ENCODE assay signal across 21 cellular contexts in genomic region chr16:67378642-67379041, GRCh38. TPM values are rescaled to one million over a fixed set of nuclear protein-coding genes. Genes with fewer than 3 reads are reported as not detected.
DNase-seq lines count a peak whose midpoint lies in the region; ATAC-seq and TF ChIP-seq lines count a peak whose summit lies in the region.
"Had no signal": no experiment of that assay in that cellular context is flagged by ENCODE, and none has a peak within 500 bp of the region (broad histone marks: within the 10 kb centered on the region; RNA-seq: fewer than 3 reads in every experiment).

No MANE protein-coding gene starts in this region.

- H3K4me2 ChIP-seq in fibroblast of lung (ENCODE audit: extremely low read depth, insufficient read depth, low read length) = no peak overlapping the region
- H3K4me2 ChIP-seq in osteoblast (ENCODE audit: insufficient read depth, low read length) = no peak overlapping the region
- H3K4me2 ChIP-seq: KMS-11 had no signal

- POLR2A ChIA-PET in activated CD4-positive, alpha-beta T cell treated with anti-CD3 and anti-CD28 coated beads for 36 hours (lab: Charles Lee) = no interaction called here
- POLR2A ChIA-PET in activated CD4-positive, alpha-beta memory T cell treated with anti-CD3 and anti-CD28 coated beads for 36 hours (lab: Charles Lee) = no interaction called here

- H4K20me1 ChIP-seq in fibroblast of lung (ENCODE audit: control insufficient read depth, extremely low read depth, insufficient read depth, low read length) (no peaks in the 10 kb centered on the region), osteoblast (ENCODE audit: insufficient read depth, low read length) (no peaks in the 10 kb centered on the region)

- H3K27ac Mint-ChIP-seq in osteocyte (ENCODE audit: unreplicated experiment) = no peak overlapping the region
- H3K27ac Mint-ChIP-seq in activated CD4-positive, alpha-beta T cell treated with anti-CD3 and anti-CD28 coated beads for 36 hours = no peak overlapping the region
- no peak overlapping the region for H3K27ac Mint-ChIP-seq in activated CD4-positive, alpha-beta memory T cell treated with anti-CD3 and anti-CD28 coated beads for 36 hours
- H3K27ac Mint-ChIP-seq: CD4-positive, CD25-positive, alpha-beta regulatory T cell had no signal

- H3K4me3 ChIP-seq in fibroblast of lung (replicated peaks in 1 of 4; ENCODE audit: control extremely low read depth in 1 of 4, insufficient read depth in 1 of 4, low read depth in 3 of 4, low read length in 4 of 4) = no peak overlapping the region
- H3K4me3 ChIP-seq in osteoblast (ENCODE audit: insufficient read depth, low read length) = no peak overlapping the region

- H3K4me1 Mint-ChIP-seq in osteocyte (ENCODE audit: unreplicated experiment) = no peaks in the 10 kb centered on the region
- no peaks in the 10 kb centered on the region for H3K4me1 Mint-ChIP-seq in activated CD4-positive, alpha-beta T cell treated with anti-CD3 and anti-CD28 coated beads for 36 hours
- no peaks in the 10 kb centered on the region for H3K4me1 Mint-ChIP-seq in activated CD4-positive, alpha-beta memory T cell treated with anti-CD3 and anti-CD28 coated beads for 36 hours (ENCODE audit: low read depth)
- H3K4me1 Mint-ChIP-seq: CD4-positive, CD25-positive, alpha-beta regulatory T cell had no signal

- no peak for ATAC-seq in activated CD4-positive, alpha-beta T cell treated with anti-CD3 and anti-CD28 coated beads for 36 hours
- ATAC-seq: Panc1, SK-N-SH treated with all-trans-retinoic acid at 6 μM for 48 hours had no signal

- H3K27ac ChIP-seq in fibroblast of lung (ENCODE audit: insufficient read depth, low read length) (no peak overlapping the region), osteoblast (ENCODE audit: low read depth, low read length) (no peak overlapping the region)
- H3K27ac ChIP-seq: KMS-11 had no signal

- DNase-seq in RPMI8226 (peak; percentile 46), fibroblast of lung (ENCODE audit: low read depth in 2 of 2) (peak; percentile 29 to 46), osteoblast (ENCODE audit: insufficient read length, low spot score, missing footprints) (peak; percentile 29), osteocyte (ENCODE audit: extremely low spot score, unreplicated experiment) (no peak), KG1 (lab: John Stamatoyannopoulos, UW) (no peak)
- no peak for DNase-seq in activated CD4-positive, alpha-beta T cell treated with anti-CD3 and anti-CD28 coated beads for 36 hours
- no peak for DNase-seq in activated CD4-positive, alpha-beta memory T cell treated with anti-CD3 and anti-CD28 coated beads for 36 hours
- DNase-seq: CD4-positive, CD25-positive, alpha-beta regulatory T cell; EL; GF-D8; H7; NCI-H1092 treated with DMSO at 0.1 percent for 48 hours; NCI-H2029 treated with DMSO at 0.1 percent for 48 hours; NCI-H226; NCI-H510A treated with DMSO at 0.1 percent for 48 hours; NCI-H748 treated with DMSO at 0.1 percent for 48 hours had no signal

- H3K4me3 Mint-ChIP-seq in osteocyte (ENCODE audit: unreplicated experiment) = no peak overlapping the region
- no peak overlapping the region for H3K4me3 Mint-ChIP-seq in activated CD4-positive, alpha-beta T cell treated with anti-CD3 and anti-CD28 coated beads for 36 hours
- H3K4me3 Mint-ChIP-seq in activated CD4-positive, alpha-beta memory T cell treated with anti-CD3 and anti-CD28 coated beads for 36 hours = no peak overlapping the region
- H3K4me3 Mint-ChIP-seq: CD4-positive, CD25-positive, alpha-beta regulatory T cell had no signal

- H3K4me1 ChIP-seq in fibroblast of lung (ENCODE audit: control insufficient read depth, extremely low read depth, insufficient read depth, low read length) = no peaks in the 10 kb centered on the region
- H3K4me1 ChIP-seq in osteoblast (ENCODE audit: insufficient read depth, low read length) = no peaks in the 10 kb centered on the region

- H3K27me3 Mint-ChIP-seq in osteocyte (ENCODE audit: unreplicated experiment) = peaks cover 29% of the 10 kb centered on the region
- H3K27me3 Mint-ChIP-seq in activated CD4-positive, alpha-beta T cell treated with anti-CD3 and anti-CD28 coated beads for 36 hours = peaks cover 4% of the 10 kb centered on the region
- peaks cover 4% of the 10 kb centered on the region for H3K27me3 Mint-ChIP-seq in activated CD4-positive, alpha-beta memory T cell treated with anti-CD3 and anti-CD28 coated beads for 36 hours

- H3K9me3 ChIP-seq in fibroblast of lung (ENCODE audit: control insufficient read depth, insufficient read depth, low read depth, low read length) (no peaks in the 10 kb centered on the region), osteoblast (ENCODE audit: low read depth, low read length) (no peaks in the 10 kb centered on the region)

- H3K9me3 Mint-ChIP-seq in osteocyte (ENCODE audit: unreplicated experiment) = no peaks in the 10 kb centered on the region
- H3K9me3 Mint-ChIP-seq in activated CD4-positive, alpha-beta T cell treated with anti-CD3 and anti-CD28 coated beads for 36 hours (ENCODE audit: low read depth) = no peaks in the 10 kb centered on the region
- H3K9me3 Mint-ChIP-seq in activated CD4-positive, alpha-beta memory T cell treated with anti-CD3 and anti-CD28 coated beads for 36 hours = no peaks in the 10 kb centered on the region
- H3K9me3 Mint-ChIP-seq: CD4-positive, CD25-positive, alpha-beta regulatory T cell had no signal

- H3K36me3 ChIP-seq in fibroblast of lung (ENCODE audit: control insufficient read depth, insufficient read depth, low read length) (no peaks in the 10 kb centered on the region), osteoblast (ENCODE audit: insufficient read depth, low read length) (no peaks in the 10 kb centered on the region)

- H3K36me3 Mint-ChIP-seq in osteocyte (ENCODE audit: unreplicated experiment) = no peaks in the 10 kb centered on the region
- no peaks in the 10 kb centered on the region for H3K36me3 Mint-ChIP-seq in activated CD4-positive, alpha-beta T cell treated with anti-CD3 and anti-CD28 coated beads for 36 hours (ENCODE audit: low read depth)
- H3K36me3 Mint-ChIP-seq in activated CD4-positive, alpha-beta memory T cell treated with anti-CD3 and anti-CD28 coated beads for 36 hours = no peaks in the 10 kb centered on the region
- H3K36me3 Mint-ChIP-seq: CD4-positive, CD25-positive, alpha-beta regulatory T cell had no signal

- H2AFZ ChIP-seq in fibroblast of lung (ENCODE audit: low read length) (no peak overlapping the region), osteoblast (ENCODE audit: low read length) (no peak overlapping the region)

- H3K79me2 ChIP-seq in fibroblast of lung (ENCODE audit: control insufficient read depth, insufficient read depth, low read length) = no peaks in the 10 kb centered on the region
- H3K79me2 ChIP-seq in osteoblast (ENCODE audit: insufficient read depth, low read length) = no peaks in the 10 kb centered on the region

- H3K27me3 ChIP-seq in fibroblast of lung (ENCODE audit: control insufficient read depth, insufficient read depth, low read length) = no peaks in the 10 kb centered on the region
- peaks cover 4% of the 10 kb centered on the region for H3K27me3 ChIP-seq in osteoblast (ENCODE audit: insufficient read depth, low read length)

- intact Hi-C loops in activated CD4-positive, alpha-beta T cell treated with anti-CD3 and anti-CD28 coated beads for 36 hours (cut with DNase I, micrococcal nuclease) = loop anchor here in 1 of 2 experiments (2.0 kb wide), 1 partner anchor 22 kb away; no protein-coding TSS in a partner anchor
- intact Hi-C loops in activated CD4-positive, alpha-beta memory T cell treated with anti-CD3 and anti-CD28 coated beads for 36 hours (cut with micrococcal nuclease) = no loop called here

- CTCF ChIA-PET in activated CD4-positive, alpha-beta T cell treated with anti-CD3 and anti-CD28 coated beads for 36 hours (lab: Charles Lee) = interaction anchor here (1.3 kb wide), 1 partner anchor 10 kb away, joined by 3 read pairs; no protein-coding TSS in a partner anchor
- CTCF ChIA-PET in activated CD4-positive, alpha-beta memory T cell treated with anti-CD3 and anti-CD28 coated beads for 36 hours (lab: Charles Lee) = interaction anchor here (2.3 kb wide), 1 partner anchor 20 kb away, joined by 7 read pairs; no protein-coding TSS in a partner anchor

- H3K9ac ChIP-seq in fibroblast of lung (ENCODE audit: insufficient read depth, low read length) = no peak overlapping the region
- H3K9ac ChIP-seq: KMS-11 had no signal

- TF ChIP-seq CTCF in fibroblast of lung (conservative IDR thresholded peaks at IDR 0.05 in 1 of 2, IDR thresholded peaks at IDR 0.05 in 1 of 2; ENCODE audit: low read depth in 1 of 2, low read length in 2 of 2) (no peak), osteoblast (IDR thresholded peaks at IDR 0.05; ENCODE audit: extremely low read depth, low read depth, low read length) (no peak), osteocyte (IDR thresholded peaks at IDR 0.05) (no peak)

RNA-seq across cellular contexts. Expression of gene TPPP3, which starts 14.7 kb away (rescaled TPM):
- total RNA-seq in fibroblast of lung (1.5 and 3.8 TPM in 2 replicates), osteoblast (0.59 and 0.72 TPM in 2 replicates), osteocyte (1.4 and 1.5 TPM in 2 replicates)
- 2.9 and 6.5 TPM in 2 replicates for polyA plus RNA-seq in fibroblast of lung
- 3.0 and 6.1 TPM in 2 replicates for polyA plus RNA-seq in fibroblast of lung (2012)
- polyA minus RNA-seq in fibroblast of lung (ENCODE audit: low replicate concordance) = 1.1 TPM in 1 of 2 replicates, not detected in the other
- not detected for total RNA-seq in activated CD4-positive, alpha-beta T cell treated with anti-CD3 and anti-CD28 coated beads for 36 hours
- total RNA-seq in activated CD4-positive, alpha-beta memory T cell treated with anti-CD3 and anti-CD28 coated beads for 36 hours = not detected
- total RNA-seq: CD4-positive, CD25-positive, alpha-beta regulatory T cell had no signal
- polyA plus RNA-seq: CD4-positive, CD25-positive, alpha-beta regulatory T cell had no signal

RNA-seq across cellular contexts. Expression of gene ZDHHC1, which starts 37.6 kb away (rescaled TPM):
- total RNA-seq in fibroblast of lung (4.4 and 6.4 TPM in 2 replicates), osteoblast (9.0 and 13.3 TPM in 2 replicates), osteocyte (13.5 and 15.4 TPM in 2 replicates)
- 2.3 and 2.7 TPM in 2 replicates for polyA plus RNA-seq in fibroblast of lung
- 4.7 TPM in 2 replicates for polyA plus RNA-seq in fibroblast of lung (2012)
- polyA minus RNA-seq in fibroblast of lung (ENCODE audit: low replicate concordance) = 4.3 and 29.2 TPM in 2 replicates
- total RNA-seq in activated CD4-positive, alpha-beta T cell treated with anti-CD3 and anti-CD28 coated beads for 36 hours = under 1 TPM; 0.58 to 0.98 TPM
- under 1 TPM; 0.57 to 0.68 TPM for total RNA-seq in activated CD4-positive, alpha-beta memory T cell treated with anti-CD3 and anti-CD28 coated beads for 36 hours
- total RNA-seq: CD4-positive, CD25-positive, alpha-beta regulatory T cell had no signal

RNA-seq across cellular contexts. Expression of gene LRRC36, which starts 52.0 kb away (rescaled TPM):
- total RNA-seq in fibroblast of lung (0.51 and 0.66 TPM in 2 replicates), osteoblast (not detected in 2 replicates), osteocyte (not detected in 2 replicates)
- polyA plus RNA-seq in fibroblast of lung = 0.06 and 0.38 TPM in 2 replicates
- 0.06 and 0.10 TPM in 2 replicates for polyA plus RNA-seq in fibroblast of lung (2012)
- polyA minus RNA-seq in fibroblast of lung (ENCODE audit: low replicate concordance) = 1.2 TPM in 1 of 2 replicates, not detected in the other
- total RNA-seq in activated CD4-positive, alpha-beta T cell treated with anti-CD3 and anti-CD28 coated beads for 36 hours = under 1 TPM; 0.51 to 0.66 TPM
- total RNA-seq in activated CD4-positive, alpha-beta memory T cell treated with anti-CD3 and anti-CD28 coated beads for 36 hours = under 1 TPM; 0.63 to 1.00 TPM
- total RNA-seq: A673; CD4-positive, CD25-positive, alpha-beta regulatory T cell; H7 had no signal
- polyA plus RNA-seq: BJ; CD4-positive, CD25-positive, alpha-beta regulatory T cell had no signal

RNA-seq across cellular contexts. Expression of gene KCTD19, which starts 52.1 kb away (rescaled TPM):
- under 0.01 and 0.17 TPM in 2 replicates for total RNA-seq in fibroblast of lung
- polyA plus RNA-seq in fibroblast of lung = 0.10 TPM in 1 of 2 replicates, not detected in the other
- polyA plus RNA-seq in fibroblast of lung (2012) = 0.02 and 0.03 TPM in 2 replicates
- not detected in 2 replicates for polyA minus RNA-seq in fibroblast of lung (ENCODE audit: low replicate concordance)
- total RNA-seq in osteoblast = not detected in 2 replicates
- total RNA-seq in osteocyte = 0.39 TPM in 1 of 2 replicates, not detected in the other
- 1 to 10 TPM; 1.8 to 2.0 TPM for total RNA-seq in activated CD4-positive, alpha-beta T cell treated with anti-CD3 and anti-CD28 coated beads for 36 hours
- 1 to 10 TPM; 1.2 to 2.5 TPM for total RNA-seq in activated CD4-positive, alpha-beta memory T cell treated with anti-CD3 and anti-CD28 coated beads for 36 hours
- total RNA-seq: CD4-positive, CD25-positive, alpha-beta regulatory T cell had no signal
- polyA plus RNA-seq: CD4-positive, CD25-positive, alpha-beta regulatory T cell had no signal

RNA-seq across cellular contexts. Expression of gene HSD11B2, which starts 52.3 kb away (rescaled TPM):
- total RNA-seq in fibroblast of lung = under 0.01 TPM in 1 of 2 replicates, not detected in the other
- polyA plus RNA-seq in fibroblast of lung = 0.09 and 0.15 TPM in 2 replicates
- polyA plus RNA-seq in fibroblast of lung (2012) = 0.14 and 0.26 TPM in 2 replicates
- polyA minus RNA-seq in fibroblast of lung (ENCODE audit: low replicate concordance) = not detected in 2 replicates
- total RNA-seq in osteoblast = not detected in 2 replicates
- total RNA-seq in osteocyte = 0.40 and 0.68 TPM in 2 replicates
- total RNA-seq in activated CD4-positive, alpha-beta T cell treated with anti-CD3 and anti-CD28 coated beads for 36 hours = 1 to 10 TPM; 2.0 to 2.2 TPM
- 1 to 10 TPM in 1 of 2 experiments, under 1 TPM in 1; 0.71 to 1.3 TPM for total RNA-seq in activated CD4-positive, alpha-beta memory T cell treated with anti-CD3 and anti-CD28 coated beads for 36 hours
- total RNA-seq: CD4-positive, CD25-positive, alpha-beta regulatory T cell had no signal
- polyA plus RNA-seq: CD4-positive, CD25-positive, alpha-beta regulatory T cell had no signal

Comparison
In these comparisons a context has a peak if more than half of its experiments do, and no peak if none do; other contexts are left out.
1. DNase-seq: peak in RPMI8226 (single experiment), fibroblast of lung (2 of 2) and osteoblast (single experiment); none in osteocyte (single experiment), activated CD4-positive, alpha-beta T cell treated with anti-CD3 and anti-CD28 coated beads for 36 hours (single experiment), KG1 (single experiment) and activated CD4-positive, alpha-beta memory T cell treated with anti-CD3 and anti-CD28 coated beads for 36 hours (single experiment).